28 cellular contexts compared by ENCODE assay signal in genomic region chr9:72089461-72090130, GRCh38. TPM values are rescaled to one million over a fixed set of nuclear protein-coding genes. Genes with fewer than 3 reads are reported as not detected.
"Had no signal": no experiment of that assay in that cellular context is flagged by ENCODE, and none has a peak within 500 bp of the region (broad histone marks: within the 10 kb centered on the region; RNA-seq: fewer than 3 reads in every experiment).

No MANE protein-coding gene starts in this region.

- ATAC-seq: activated CD8-positive, alpha-beta T cell treated with anti-CD3 and anti-CD28 coated beads, Interleukin-2, amount 10 ng/mL, durations not matched to agents 7 days and 5 days; Panc1; SK-N-SH treated with all-trans-retinoic acid at 6 μM for 48 hours; T-helper 17 cell; WTC11 had no signal

- H3K27me3 ChIP-seq: adrenal gland, SJCRH30 had no signal

- H3K27ac ChIP-seq: adrenal gland, SJCRH30 had no signal

- H3K36me3 ChIP-seq: adrenal gland, SJCRH30 had no signal

- DNase-seq: activated CD4-positive, alpha-beta T cell treated with anti-CD3 and anti-CD28 coated beads for 48 hours; activated CD4-positive, alpha-beta T cell treated with anti-CD3 and anti-CD28 coated beads, Interleukin-2, amount 50 U/mL, for 4 hours; activated CD4-positive, CD25-positive, alpha-beta regulatory T cell treated with anti-CD3 and anti-CD28 coated beads, Interleukin-2, amount 50 U/mL, for 72 hours; activated CD8-positive, alpha-beta memory T cell treated with anti-CD3 and anti-CD28 coated beads, Interleukin-2, amount 50 U/mL, for 48 hours; activated CD8-positive, alpha-beta T cell treated with anti-CD3 and anti-CD28 coated beads, Interleukin-2, amount 10 ng/mL, durations not matched to agents 7 days and 5 days; activated naive CD4-positive, alpha-beta T cell treated with anti-CD3 and anti-CD28 coated beads, Interleukin-2, amount 50 U/mL, for 16 hours; activated naive CD8-positive, alpha-beta T cell treated with anti-CD3 and anti-CD28 coated beads, Interleukin-2, amount 10 ng/mL, durations not matched to agents 7 days and 5 days; activated T-cell treated with anti-CD3 and anti-CD28 coated beads, Interleukin-2, amount 50 U/mL, for 1 hour; adrenal gland; anterior cingulate cortex; caudate nucleus; Karpas-422; NCI-H1105 treated with DMSO at 0.1 percent for 48 hours; NCI-H1436 treated with DMSO at 0.1 percent for 48 hours; NCI-H187; NCI-H2081; NCI-H524 treated with DMSO at 0.1 percent for 48 hours; NK-92 treated with Interleukin-12 subunit alpha and Interleukin-12 subunit beta, amount 100 ng/mL, for 24 hours; OCI-M1; Right ventricle myocardium superior; RPMI8226; SJCRH30; T-helper 17 cell; T-helper 9 cell had no signal

- H3K4me1 ChIP-seq: adrenal gland, SJCRH30 had no signal

- H3K4me3 ChIP-seq: adrenal gland, SJCRH30 had no signal

- H3K9me3 ChIP-seq: adrenal gland, SJCRH30 had no signal

RNA-seq across cellular contexts. Expression of gene C9orf57, which starts 29.2 kb away (rescaled TPM):
- total RNA-seq: activated CD8-positive, alpha-beta T cell treated with anti-CD3 and anti-CD28 coated beads, Interleukin-2, amount 10 ng/mL, durations not matched to agents 7 days and 5 days; activated naive CD8-positive, alpha-beta T cell treated with anti-CD3 and anti-CD28 coated beads, Interleukin-2, amount 10 ng/mL, durations not matched to agents 7 days and 5 days; adrenal gland; cerebellum; Right ventricle myocardium superior; SJCRH30; T-helper 17 cell; WTC11 had no signal
- polyA plus RNA-seq: adrenal gland had no signal

RNA-seq across cellular contexts. Expression of gene GDA, which starts 59.6 kb away (rescaled TPM):
- total RNA-seq: activated CD8-positive, alpha-beta T cell treated with anti-CD3 and anti-CD28 coated beads, Interleukin-2, amount 10 ng/mL, durations not matched to agents 7 days and 5 days; activated naive CD8-positive, alpha-beta T cell treated with anti-CD3 and anti-CD28 coated beads, Interleukin-2, amount 10 ng/mL, durations not matched to agents 7 days and 5 days; SJCRH30; T-helper 17 cell had no signal
